18 cellular contexts compared by ENCODE assay signal in genomic region chr2:122758967-122759366, GRCh38.
DNase-seq lines count a peak whose midpoint lies in the region; ATAC-seq, FAIRE-seq and TF ChIP-seq lines count a peak whose summit lies in the region.
"Had no signal": no experiment of that assay in that cellular context is flagged by ENCODE, and none has a peak within 500 bp of the region (broad histone marks: within the 10 kb centered on the region; RNA-seq: fewer than 3 reads in every experiment).

No MANE protein-coding gene starts in this region.

- no peaks in the 10 kb centered on the region for H4K20me1 ChIP-seq in HepG2 (ENCODE audit: insufficient read depth, low read length)

- no peaks in the 10 kb centered on the region for H3K79me2 ChIP-seq in HepG2 (ENCODE audit: insufficient read depth, low read length)

- no peak overlapping the region for H3K9ac ChIP-seq in HepG2 (ENCODE audit: insufficient read depth, low read depth, low read length)

- POLR2A ChIA-PET in HepG2 (lab: Yijun Ruan, JAX) = no interaction called here

- intact Hi-C loops in HepG2 (cut with micrococcal nuclease; ENCODE audit: unreplicated experiment) = no loop called here

- no peaks in the 10 kb centered on the region for H3K27me3 ChIP-seq in foreskin keratinocyte
- no peaks in the 10 kb centered on the region for H3K27me3 ChIP-seq in HepG2 (ENCODE audit: control insufficient read depth in 1 of 2, insufficient read depth in 2 of 2, low read length in 2 of 2)
- H3K27me3 ChIP-seq: MG63, SJCRH30 had no signal

- CTCF ChIA-PET in HepG2 (lab: Yijun Ruan, JAX; ENCODE audit: low intra/inter-chr PET ratio, low total read pairs) = no interaction called here

- H3K9me3 ChIP-seq in HepG2 (ENCODE audit: low read length) = peaks cover 54% of the 10 kb centered on the region
- H3K9me3 ChIP-seq: MG63, SJCRH30 had no signal

- H3K36me3 ChIP-seq in HepG2 (replicated peaks in 1 of 2; ENCODE audit: control insufficient read depth in 1 of 2, insufficient read depth in 2 of 2, low read length in 2 of 2) = no peaks in the 10 kb centered on the region
- H3K36me3 ChIP-seq: MG63, SJCRH30 had no signal

- H3K4me1 ChIP-seq in foreskin keratinocyte = no peaks in the 10 kb centered on the region
- H3K4me1 ChIP-seq in HepG2 (ENCODE audit: insufficient read depth, low read length) = no peaks in the 10 kb centered on the region
- H3K4me1 ChIP-seq: SJCRH30 had no signal

- BruUV-seq in HepG2 (replicated peaks; lab: Mats Ljungman, UMichigan) = no TSS peak

- FAIRE-seq in HepG2 (lab: Jason Lieb, UNC) = no peak
- FAIRE-seq: GM18507 had no signal

- no peak overlapping the region for H3K27ac ChIP-seq in foreskin keratinocyte
- no peak overlapping the region for H3K27ac ChIP-seq in HepG2 (ENCODE audit: extremely low read length, insufficient read depth, low read length)
- H3K27ac ChIP-seq: SJCRH30, VCaP had no signal

- in situ Hi-C loops in HepG2 (cut with HindIII; ENCODE audit: extremely low pct_ligation_motif_present, low pct_unique_long_range_greater_than_20kb) = no loop called here

- TF ChIP-seq RAD21 in HepG2 (CRISPR knock-in tag; IDR thresholded peaks at IDR 0.05) = no peak

- 0% methylated on average over 2 of the region's 2 CpGs for WGBS in HepG2 (ENCODE audit: low lambda C conversion rate)

- H3K4me3 ChIP-seq in HepG2 (replicated peaks in 1 of 3; ENCODE audit: insufficient read depth in 1 of 3, low read depth in 2 of 3, low read length in 3 of 3) = no peak overlapping the region
- H3K4me3 ChIP-seq: MG63, SJCRH30 had no signal

- H2AFZ ChIP-seq in HepG2 (ENCODE audit: low read length) = no peak overlapping the region

- TF ChIP-seq CTCF in foreskin keratinocyte (conservative IDR thresholded peaks at IDR 0.05) = no peak
- no peak for TF ChIP-seq CTCF in HepG2 (CRISPR knock-in tag; IDR thresholded peaks at IDR 0.05)

- TF ChIP-seq EP300 in HepG2 (IDR thresholded peaks at IDR 0.05; ENCODE audit: low read depth in 2 of 2, low read length in 2 of 2) = no peak
- TF ChIP-seq EP300 in HepG2 (CRISPR knock-in tag; IDR thresholded peaks at IDR 0.05; ENCODE audit: borderline replicate concordance) = no peak

- no peak overlapping the region for H3K4me2 ChIP-seq in HepG2 (ENCODE audit: low read depth, low read length)

- no peak for TF ChIP-seq POLR2A in HepG2 (IDR thresholded peaks at IDR 0.05; ENCODE audit: insufficient read depth in 1 of 2, low read depth in 2 of 2, low read length in 2 of 2)

- peak; percentile 62 for ATAC-seq in GM18511 (IDR thresholded peaks at IDR 0.05; ENCODE audit: unreplicated experiment)
- ATAC-seq in GM19324 (IDR thresholded peaks at IDR 0.05; ENCODE audit: low FRiP score, unreplicated experiment) = peak; percentile 82
- peak; percentile 77 for ATAC-seq in HG02798 (IDR thresholded peaks at IDR 0.05; ENCODE audit: poor library complexity, unreplicated experiment)
- ATAC-seq in foreskin keratinocyte = no peak
- no peak for ATAC-seq in HepG2
- no peak for ATAC-seq in HG03457 (IDR thresholded peaks at IDR 0.05; ENCODE audit: unreplicated experiment)

- DNase-seq in OCI-M1 (lab: John Stamatoyannopoulos, UW) (peak; percentile 80), foreskin keratinocyte (no peak), inferior parietal cortex (ENCODE audit: extremely low spot score) (no peak), HepG2 (ENCODE audit: low spot score) (no peak)
- DNase-seq: CD8-positive, alpha-beta memory T cell; EL; GOT3; MG63; NCI-H1105; NCI-H1694 treated with DMSO at 0.1 percent for 48 hours; RPMI8226; SJCRH30 had no signal

TF ChIP-seq in HepG2, 621 proteins besides CTCF, POLR2A, EP300 and RAD21 (continues in another document):
- TF ChIP-seq ZNF326 (CRISPR knock-in tag; IDR thresholded peaks at IDR 0.05; ENCODE audit: borderline replicate concordance) (no peak), SIN3A (IDR thresholded peaks at IDR 0.05; ENCODE audit: borderline replicate concordance, low read depth, low read length) (no peak), NCOA5 (CRISPR knock-in tag; IDR thresholded peaks at IDR 0.05) (no peak), CEBPB (IDR thresholded peaks at IDR 0.05; ENCODE audit: borderline replicate concordance, low read depth, low read length) (no peak), RARA (CRISPR knock-in tag; IDR thresholded peaks at IDR 0.05) (no peak), ZNF318 (CRISPR knock-in tag; IDR thresholded peaks at IDR 0.05) (no peak), CENPX (CRISPR knock-in tag; IDR thresholded peaks at IDR 0.05) (no peak), ELK4 (CRISPR knock-in tag; IDR thresholded peaks at IDR 0.05; ENCODE audit: borderline replicate concordance) (no peak), SP5 (CRISPR knock-in tag; IDR thresholded peaks at IDR 0.05; ENCODE audit: borderline replicate concordance, low read depth) (no peak), HCFC1 (IDR thresholded peaks at IDR 0.05; ENCODE audit: low read depth, low read length) (no peak), SKIL (CRISPR knock-in tag; IDR thresholded peaks at IDR 0.05; ENCODE audit: borderline replicate concordance) (no peak)

Comparison
In these comparisons a context has a peak if more than half of its experiments do, and no peak if none do; other contexts are left out.
1. ATAC-seq: peak in GM18511 (single experiment), GM19324 (single experiment) and HG02798 (single experiment); none in foreskin keratinocyte (single experiment), HepG2 (single experiment) and HG03457 (single experiment).